Comparison of ENCODE assay signal across 8 cellular contexts in genomic region chr12:40446385-40446784, GRCh38.
DNase-seq lines count a peak whose midpoint lies in the region; ATAC-seq and TF ChIP-seq lines count a peak whose summit lies in the region.

No MANE protein-coding gene starts in this region.

- no peaks in the 10 kb centered on the region for H3K36me3 Mint-ChIP-seq in activated CD4-positive, alpha-beta memory T cell treated with anti-CD3 and anti-CD28 coated beads, Interleukin-2, amount 10 ng/mL, durations not matched to agents 7 days and 5 days (ENCODE audit: low read depth)
- no peaks in the 10 kb centered on the region for H3K36me3 Mint-ChIP-seq in stimulated activated naive B cell treated with anti-CD40 and anti-IgM and Interleukin-4, amounts not matched to agents 10 μg/mL and 1 μg/mL and 100 μg/mL, for 72 hours

- no peaks in the 10 kb centered on the region for H3K27me3 Mint-ChIP-seq in activated CD4-positive, alpha-beta memory T cell treated with anti-CD3 and anti-CD28 coated beads, Interleukin-2, amount 10 ng/mL, durations not matched to agents 7 days and 5 days
- no peaks in the 10 kb centered on the region for H3K27me3 Mint-ChIP-seq in stimulated activated naive B cell treated with anti-CD40 and anti-IgM and Interleukin-4, amounts not matched to agents 10 μg/mL and 1 μg/mL and 100 μg/mL, for 72 hours

- no peak overlapping the region for H3K4me2 ChIP-seq in OCI-LY1 (ENCODE audit: low read length)

- DNase-seq in GM06990 (ENCODE audit: extremely low read depth, insufficient read length) (no peak), iris pigment epithelial cell (ENCODE audit: low read depth) (peak; percentile 7), medulla oblongata (ENCODE audit: extremely low spot score) (no peak), NCI-H1092 treated with DMSO at 0.1 percent for 48 hours (lab: John Stamatoyannopoulos, UW) (no peak)
- no peak for DNase-seq in activated CD4-positive, alpha-beta memory T cell treated with anti-CD3 and anti-CD28 coated beads, Interleukin-2, amount 10 ng/mL, durations not matched to agents 7 days and 5 days
- no peak for DNase-seq in stimulated activated naive B cell treated with anti-CD40 and anti-IgM and Interleukin-4, amounts not matched to agents 10 μg/mL and 1 μg/mL and 100 μg/mL, for 72 hours

- no peaks in the 10 kb centered on the region for H3K9me3 ChIP-seq in OCI-LY1 (ENCODE audit: low read length)

- H3K27ac Mint-ChIP-seq in activated CD4-positive, alpha-beta memory T cell treated with anti-CD3 and anti-CD28 coated beads, Interleukin-2, amount 10 ng/mL, durations not matched to agents 7 days and 5 days, result no peak overlapping the region
- no peak overlapping the region for H3K27ac Mint-ChIP-seq in stimulated activated naive B cell treated with anti-CD40 and anti-IgM and Interleukin-4, amounts not matched to agents 10 μg/mL and 1 μg/mL and 100 μg/mL, for 72 hours

- H3K4me1 Mint-ChIP-seq in activated CD4-positive, alpha-beta memory T cell treated with anti-CD3 and anti-CD28 coated beads, Interleukin-2, amount 10 ng/mL, durations not matched to agents 7 days and 5 days, result no peaks in the 10 kb centered on the region
- H3K4me1 Mint-ChIP-seq in stimulated activated naive B cell treated with anti-CD40 and anti-IgM and Interleukin-4, amounts not matched to agents 10 μg/mL and 1 μg/mL and 100 μg/mL, for 72 hours, result no peaks in the 10 kb centered on the region

- H3K9ac ChIP-seq in OCI-LY1 (ENCODE audit: low read length), result no peak overlapping the region

- CTCF ChIA-PET in activated CD4-positive, alpha-beta memory T cell treated with anti-CD3 and anti-CD28 coated beads, Interleukin-2, amount 10 ng/mL, durations not matched to agents 7 days and 5 days (lab: Charles Lee), result no interaction called here

- no peak overlapping the region for H3K4me3 ChIP-seq in GM06990 (replicated peaks; ENCODE audit: low read depth, low read length)
- no peak overlapping the region for H3K4me3 ChIP-seq in OCI-LY1 (ENCODE audit: low read depth, low read length, poor library complexity, severe bottlenecking)

- H3K36me3 ChIP-seq in GM06990 (ENCODE audit: control insufficient read depth, insufficient read depth, low read length), result no peaks in the 10 kb centered on the region
- no peaks in the 10 kb centered on the region for H3K36me3 ChIP-seq in OCI-LY1 (ENCODE audit: insufficient read depth, low read length)

- TF ChIP-seq CTCF in GM06990 (IDR thresholded peaks at IDR 0.05; ENCODE audit: insufficient read depth, low read length, poor library complexity, severe bottlenecking), result peak; percentile 52
- TF ChIP-seq CTCF in OCI-LY1 (IDR thresholded peaks at IDR 0.05; ENCODE audit: low read length), result peak; percentile 39

- POLR2A ChIA-PET in activated CD4-positive, alpha-beta memory T cell treated with anti-CD3 and anti-CD28 coated beads, Interleukin-2, amount 10 ng/mL, durations not matched to agents 7 days and 5 days (lab: Charles Lee), result no interaction called here

- H3F3A ChIP-seq in OCI-LY1 (ENCODE audit: insufficient read depth, low read length), result no peaks in the 10 kb centered on the region

- no peaks in the 10 kb centered on the region for H4K20me1 ChIP-seq in OCI-LY1 (ENCODE audit: insufficient read depth, low read length)

- no peak overlapping the region for H2AFZ ChIP-seq in OCI-LY1 (ENCODE audit: low read length)

- peaks cover 2% of the 10 kb centered on the region for H3K9me3 Mint-ChIP-seq in activated CD4-positive, alpha-beta memory T cell treated with anti-CD3 and anti-CD28 coated beads, Interleukin-2, amount 10 ng/mL, durations not matched to agents 7 days and 5 days
- peaks cover 4% of the 10 kb centered on the region in 2 donors for H3K9me3 Mint-ChIP-seq in stimulated activated naive B cell treated with anti-CD40 and anti-IgM and Interleukin-4, amounts not matched to agents 10 μg/mL and 1 μg/mL and 100 μg/mL, for 72 hours

- H3K27me3 ChIP-seq in GM06990 (replicated peaks; ENCODE audit: control insufficient read depth, insufficient read depth, low read length), result no peaks in the 10 kb centered on the region
- H3K27me3 ChIP-seq in OCI-LY1 (ENCODE audit: insufficient read depth, low read length), result no peaks in the 10 kb centered on the region

- H3K27ac ChIP-seq in OCI-LY1 (ENCODE audit: low read depth, low read length, poor library complexity, severe bottlenecking), result no peak overlapping the region

- no peaks in the 10 kb centered on the region for H3K79me2 ChIP-seq in OCI-LY1 (ENCODE audit: insufficient read depth, low read length)

- H3K4me1 ChIP-seq in OCI-LY1 (ENCODE audit: insufficient read depth, low read length, severe bottlenecking), result no peaks in the 10 kb centered on the region

- H3K9me2 ChIP-seq in OCI-LY1 (ENCODE audit: low read depth, low read length), result no peaks in the 10 kb centered on the region

- peak; percentile 56 for ATAC-seq in HG02571 (IDR thresholded peaks at IDR 0.05; ENCODE audit: unreplicated experiment)
- ATAC-seq in stimulated activated naive B cell treated with anti-CD40 and anti-IgM and Interleukin-4, amounts not matched to agents 10 μg/mL and 1 μg/mL and 100 μg/mL, for 72 hours (replicated peaks), result no peak

- no peak overlapping the region for H3K4me3 Mint-ChIP-seq in activated CD4-positive, alpha-beta memory T cell treated with anti-CD3 and anti-CD28 coated beads, Interleukin-2, amount 10 ng/mL, durations not matched to agents 7 days and 5 days
- no peak overlapping the region for H3K4me3 Mint-ChIP-seq in stimulated activated naive B cell treated with anti-CD40 and anti-IgM and Interleukin-4, amounts not matched to agents 10 μg/mL and 1 μg/mL and 100 μg/mL, for 72 hours
